Comparison of ENCODE assay signal across 8 cellular contexts in genomic region chr19:17235618-17236413, GRCh38. TPM values are rescaled to one million over a fixed set of nuclear protein-coding genes. Genes with fewer than 3 reads are reported as not detected.
DNase-seq lines count a peak whose midpoint lies in the region; ATAC-seq, FAIRE-seq and TF ChIP-seq lines count a peak whose summit lies in the region.

No MANE protein-coding gene starts in this region.

- no peak for TF ChIP-seq EP300 in transverse colon (IDR thresholded peaks at IDR 0.05; ENCODE audit: low read depth)

- peak overlapping the region; percentile 16 for H2AK5ac ChIP-seq in trophoblast cell (ENCODE audit: low read length)

- peak overlapping the region; percentile 60 for H2BK12ac ChIP-seq in trophoblast cell (ENCODE audit: low read length)

- WGBS in trophoblast cell (ENCODE audit: extremely low coverage, insufficient coverage, insufficient read length), result no CpG with 5 or more reads among the region's 81 CpGs
- WGBS in transverse colon (ENCODE audit: low coverage in 1 of 2), 2 donors, result 0 to 4% methylated on average over 1 to 13 of the region's 81 CpGs

- POLR2A ChIA-PET in A673 (lab: Charles Lee; ENCODE audit: low non-redundant PET), result no interaction called here

- H3K79me1 ChIP-seq in trophoblast cell (ENCODE audit: low read length), result peaks cover 6% of the 10 kb centered on the region

- no peak overlapping the region for H3K9ac ChIP-seq in trophoblast cell (ENCODE audit: low read length)

- H3K27me3 ChIP-seq in A673 (replicated peaks; ENCODE audit: insufficient read depth, low read depth, low read length, poor library complexity) (no peaks in the 10 kb centered on the region), trophoblast cell (ENCODE audit: insufficient read depth, low read length) (no peaks in the 10 kb centered on the region), transverse colon (no peaks in the 10 kb centered on the region)

- no peaks in the 10 kb centered on the region for H3K9me3 Mint-ChIP-seq in activated naive CD4-positive, alpha-beta T cell treated with anti-CD3 and anti-CD28 coated beads, Interleukin-2, amount 50 U/mL, for 72 hours

- H3K27ac Mint-ChIP-seq in activated naive CD4-positive, alpha-beta T cell treated with anti-CD3 and anti-CD28 coated beads, Interleukin-2, amount 50 U/mL, for 72 hours, result no peak overlapping the region

- H3K79me2 ChIP-seq in trophoblast cell (ENCODE audit: control insufficient read depth, insufficient read depth, low read length, poor library complexity), result peaks cover 10% of the 10 kb centered on the region

- peak overlapping the region; percentile 63 for H4K91ac ChIP-seq in trophoblast cell (ENCODE audit: low read depth, low read length)

- peak; percentile 55 for TF ChIP-seq CTCF in A673 (conservative IDR thresholded peaks at IDR 0.05; ENCODE audit: low read depth, low read length)
- peak in 4 of 5 experiments; percentile 26 to 58 (median 40) for TF ChIP-seq CTCF in transverse colon (IDR thresholded peaks at IDR 0.05)

- peaks cover 19% of the 10 kb centered on the region for H3K4me1 ChIP-seq in A673 (ENCODE audit: insufficient read depth, low read length, poor library complexity, severe bottlenecking)
- peaks cover 15 to 16% of the 10 kb centered on the region in 2 experiments for H3K4me1 ChIP-seq in trophoblast cell (ENCODE audit: control insufficient read depth in 1 of 2, insufficient read depth in 2 of 2, low read length in 2 of 2)
- H3K4me1 ChIP-seq in transverse colon, result peaks cover 14 to 62% (median 41%) of the 10 kb centered on the region in 4 donors

- H3K36me3 ChIP-seq in A673 (ENCODE audit: insufficient read depth, low read length, poor library complexity, severe bottlenecking) (peaks cover 15% of the 10 kb centered on the region), trophoblast cell (ENCODE audit: control insufficient read depth in 1 of 2, insufficient read depth in 2 of 2, low read length in 2 of 2) (peaks cover 70 to 74% of the 10 kb centered on the region in 2 experiments), transverse colon (peaks cover 0 to 19% (median 5%) of the 10 kb centered on the region in 4 donors)

- in situ Hi-C loops in SK-MEL-5 (cut with HindIII; ENCODE audit: low pct_unique_long_range_greater_than_20kb, low sequenced_read_pairs), result no loop called here
- in situ Hi-C loops in transverse colon (cut with MboI; ENCODE audit: low pct_ligation_motif_present in 1 of 4, low pct_unique_long_range_greater_than_20kb in 1 of 4, low sequenced_read_pairs in 3 of 4), result no loop called here

- H3K4ac ChIP-seq in trophoblast cell (ENCODE audit: low read depth, low read length), result peak overlapping the region; percentile 50

- peak overlapping the region; percentile 70 for H3K4me2 ChIP-seq in trophoblast cell (ENCODE audit: low read length)

- peak overlapping the region; percentile 59 for H4K12ac ChIP-seq in trophoblast cell (ENCODE audit: low read depth, low read length)

- H3K14ac ChIP-seq in trophoblast cell (ENCODE audit: low read length), result peak overlapping the region; percentile 77

- intact Hi-C loops in A673 (cut with micrococcal nuclease; ENCODE audit: unreplicated experiment) (no loop called here), Right ventricle myocardium inferior (cut with DNase I) (loop anchor here (1.0 kb wide), 1 partner anchor 169 kb away; no protein-coding TSS in a partner anchor), transverse colon (cut with DNase I; ENCODE audit: low total_unique reads) (no loop called here)

- peak overlapping the region; percentile 64 for H4K8ac ChIP-seq in trophoblast cell (ENCODE audit: low read depth, low read length)

- no peak overlapping the region for H3K23ac ChIP-seq in trophoblast cell (ENCODE audit: low read length)

- CTCF ChIA-PET in A673 (lab: Charles Lee), result interaction anchor here (0.7 to 1.0 kb wide), 2 partner anchors 510 to 521 kb away, joined by 3 to 4 read pairs; no protein-coding TSS in a partner anchor

- H3K9me3 ChIP-seq in A673 (ENCODE audit: low read depth, low read length, poor library complexity, severe bottlenecking), result no peaks in the 10 kb centered on the region
- H3K9me3 ChIP-seq in trophoblast cell (ENCODE audit: insufficient read depth, low read depth, low read length), result peaks cover 3% of the 10 kb centered on the region
- no peaks in the 10 kb centered on the region for H3K9me3 ChIP-seq in transverse colon

- H2AFZ ChIP-seq in trophoblast cell (ENCODE audit: insufficient read depth, low read length, poor library complexity), result no peak overlapping the region

- no TSS peak for BruUV-seq in A673 (replicated peaks; lab: Mats Ljungman, UMichigan)

- ATAC-seq in GM18867 (IDR thresholded peaks at IDR 0.05; ENCODE audit: unreplicated experiment), result peak; percentile 61
- peak; percentile 86 to 89 for ATAC-seq in activated naive CD4-positive, alpha-beta T cell treated with anti-CD3 and anti-CD28 coated beads, Interleukin-2, amount 50 U/mL, for 72 hours
- peak; percentile 86 for ATAC-seq in Right ventricle myocardium inferior

- FAIRE-seq in HTR-8/SVneo (lab: Jason Lieb, UNC), result peak; percentile 92

- peak overlapping the region; percentile 30 for H2BK120ac ChIP-seq in trophoblast cell (ENCODE audit: insufficient read depth, low read length, poor library complexity)

- no peaks in the 10 kb centered on the region for H3K36me3 Mint-ChIP-seq in activated naive CD4-positive, alpha-beta T cell treated with anti-CD3 and anti-CD28 coated beads, Interleukin-2, amount 50 U/mL, for 72 hours

- H3K18ac ChIP-seq in trophoblast cell (ENCODE audit: low read length), result peak overlapping the region; percentile 81

- H2BK5ac ChIP-seq in trophoblast cell (ENCODE audit: low read depth, low read length, poor library complexity), result peak overlapping the region; percentile 16

- TF ChIP-seq POLR2A in transverse colon (IDR thresholded peaks at IDR 0.05), result no peak

- peak overlapping the region; percentile 74 for H3K4me3 ChIP-seq in A673 (ENCODE audit: low read depth, low read length, poor library complexity, severe bottlenecking)
- peak overlapping the region; percentile 45 for H3K4me3 ChIP-seq in trophoblast cell (ENCODE audit: low read depth, low read length)
- H3K4me3 ChIP-seq in transverse colon, result peak overlapping the region; percentile 27 to 58 (median 44)

- H3K27ac ChIP-seq in A673 (ENCODE audit: low read depth, low read length, poor library complexity, severe bottlenecking) (peak overlapping the region; percentile 88), trophoblast cell (ENCODE audit: low read depth, low read length) (peak overlapping the region; percentile 80), transverse colon (peak overlapping the region; percentile 75 to 91 (median 85))

- DNase-seq in A673 (ENCODE audit: low spot score), result peak; percentile 80
- DNase-seq in HTR-8/SVneo (ENCODE audit: insufficient read length, low spot score), result peak; percentile 77
- peak; percentile 54 for DNase-seq in SK-MEL-5 (ENCODE audit: low read depth, low spot score)
- peak; percentile 70 to 72 for DNase-seq in activated naive CD4-positive, alpha-beta T cell treated with anti-CD3 and anti-CD28 coated beads, Interleukin-2, amount 50 U/mL, for 72 hours (ENCODE audit: low spot score in 2 of 2)
- peak; percentile 87 for DNase-seq in Right ventricle myocardium inferior (ENCODE audit: missing footprints)
- peak in 1 of 2 donors; percentile 63 for DNase-seq in trophoblast cell
- DNase-seq in transverse colon, result peak; percentile 80

RNA-seq across cellular contexts. Expression of gene OCEL1, which starts 9.8 kb away (rescaled TPM):
- total RNA-seq in A673 (2021) (8.2 and 14.8 TPM in 2 replicates), Right ventricle myocardium inferior (26.0 TPM), transverse colon (10 to 100 TPM in 3 of 4 donors, 1 to 10 TPM in 1; 4.8 to 42.6 (median 29.9) TPM)
- total RNA-seq in SK-MEL-5 (2014; rRNA removed; shearing (Covaris generic)), result 3.3 and 4.6 TPM in 2 replicates
- polyA plus RNA-seq in SK-MEL-5 (2015; cell fraction: cytosol; rRNA removed), result 11.5 and 16.7 TPM in 2 replicates
- polyA plus RNA-seq in SK-MEL-5 (2015; cell fraction: nucleus; rRNA removed), result 5.1 TPM in 2 replicates
- total RNA-seq in activated naive CD4-positive, alpha-beta T cell treated with anti-CD3 and anti-CD28 coated beads, Interleukin-2, amount 50 U/mL, for 72 hours, result 10 to 100 TPM; 14.3 to 17.1 TPM
- 41.5 and 44.6 TPM in 2 replicates for polyA plus RNA-seq in trophoblast cell (2013)

RNA-seq across cellular contexts. Expression of gene NR2F6, which starts 9.9 kb away (rescaled TPM):
- total RNA-seq in A673 (2021), result 26.3 and 32.9 TPM in 2 replicates
- total RNA-seq in SK-MEL-5 (2014; rRNA removed; shearing (Covaris generic)), result 30.3 and 35.2 TPM in 2 replicates
- polyA plus RNA-seq in SK-MEL-5 (2015; cell fraction: cytosol; rRNA removed), result 53.5 and 58.7 TPM in 2 replicates
- 17.1 and 41.2 TPM in 2 replicates for polyA plus RNA-seq in SK-MEL-5 (2015; cell fraction: nucleus; rRNA removed)
- total RNA-seq in activated naive CD4-positive, alpha-beta T cell treated with anti-CD3 and anti-CD28 coated beads, Interleukin-2, amount 50 U/mL, for 72 hours, result 10 to 100 TPM in 1 of 2 donors, 1 to 10 TPM in 1; 5.8 to 12.9 TPM
- 76.4 TPM for total RNA-seq in Right ventricle myocardium inferior
- polyA plus RNA-seq in trophoblast cell (2013), result 205 and 221 TPM in 2 replicates
- total RNA-seq in transverse colon, result 100 to 1,000 TPM; 156 to 362 (median 206) TPM

RNA-seq across cellular contexts. Expression of gene USE1, which starts 20.7 kb away (rescaled TPM):
- total RNA-seq in A673 (2021) (32.1 and 33.2 TPM in 2 replicates), Right ventricle myocardium inferior (32.8 TPM), transverse colon (10 to 100 TPM; 18.3 to 30.7 (median 24.5) TPM)
- total RNA-seq in SK-MEL-5 (2014; rRNA removed; shearing (Covaris generic)), result 6.8 and 8.5 TPM in 2 replicates
- 11.6 and 12.5 TPM in 2 replicates for polyA plus RNA-seq in SK-MEL-5 (2015; cell fraction: cytosol; rRNA removed)
- 53.6 and 53.9 TPM in 2 replicates for polyA plus RNA-seq in SK-MEL-5 (2015; cell fraction: nucleus; rRNA removed)
- total RNA-seq in activated naive CD4-positive, alpha-beta T cell treated with anti-CD3 and anti-CD28 coated beads, Interleukin-2, amount 50 U/mL, for 72 hours, result 10 to 100 TPM; 28.6 to 39.1 TPM
- polyA plus RNA-seq in trophoblast cell (2013), result 10.3 and 10.4 TPM in 2 replicates

RNA-seq across cellular contexts. Expression of gene USHBP1, which starts 28.7 kb away (rescaled TPM):
- total RNA-seq in A673 (2021) (0.61 TPM in 1 of 2 replicates, not detected in the other), Right ventricle myocardium inferior (7.6 TPM), transverse colon (1 to 10 TPM in 1 of 4 donors, under 1 TPM in 2, not detected in 1; 0.79 to 1.2 (median 0.96) TPM)
- total RNA-seq in SK-MEL-5 (2014; rRNA removed; shearing (Covaris generic)), result not detected in 2 replicates
- not detected in 2 replicates for polyA plus RNA-seq in SK-MEL-5 (2015; cell fraction: cytosol; rRNA removed)
- polyA plus RNA-seq in SK-MEL-5 (2015; cell fraction: nucleus; rRNA removed), result not detected in 2 replicates
- under 1 TPM; 0.43 to 0.49 TPM for total RNA-seq in activated naive CD4-positive, alpha-beta T cell treated with anti-CD3 and anti-CD28 coated beads, Interleukin-2, amount 50 U/mL, for 72 hours
- 1.4 and 2.2 TPM in 2 replicates for polyA plus RNA-seq in trophoblast cell (2013)

RNA-seq across cellular contexts. Expression of gene BABAM1, which starts 31.4 kb away (rescaled TPM):
- total RNA-seq in A673 (2021) (136 and 147 TPM in 2 replicates), Right ventricle myocardium inferior (82.0 TPM), transverse colon (100 to 1,000 TPM in 1 of 4 donors, 10 to 100 TPM in 3; 56.2 to 364 (median 80.2) TPM)
- 61.0 and 66.6 TPM in 2 replicates for total RNA-seq in SK-MEL-5 (2014; rRNA removed; shearing (Covaris generic))
- polyA plus RNA-seq in SK-MEL-5 (2015; cell fraction: cytosol; rRNA removed), result 55.3 and 59.7 TPM in 2 replicates
- polyA plus RNA-seq in SK-MEL-5 (2015; cell fraction: nucleus; rRNA removed), result 61.2 and 119 TPM in 2 replicates
- total RNA-seq in activated naive CD4-positive, alpha-beta T cell treated with anti-CD3 and anti-CD28 coated beads, Interleukin-2, amount 50 U/mL, for 72 hours, result 100 to 1,000 TPM; 115 to 125 TPM
- 139 and 141 TPM in 2 replicates for polyA plus RNA-seq in trophoblast cell (2013)
